Comparison of ENCODE assay signal across 23 cellular contexts in the genomic region with DNA sequence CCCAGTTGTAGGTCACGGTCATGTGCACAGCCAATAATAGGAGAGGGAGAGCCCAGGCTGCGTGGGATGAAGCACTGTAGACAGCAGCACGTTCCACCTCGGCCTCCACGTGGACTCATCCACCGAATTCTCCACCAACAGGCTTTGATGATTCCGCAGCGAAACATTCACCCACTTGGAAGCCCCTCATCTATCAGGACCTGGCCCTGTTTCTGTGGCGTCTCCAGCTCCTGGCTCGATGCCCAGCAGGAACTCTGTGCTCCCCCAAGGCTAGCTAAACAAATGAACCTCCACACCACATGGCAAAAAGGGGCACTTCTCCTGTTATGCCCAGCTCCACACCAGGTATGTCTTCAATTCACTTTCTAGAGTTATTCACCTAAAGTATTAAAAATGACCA.
DNase-seq lines count a peak whose midpoint lies in the region; ATAC-seq and TF ChIP-seq lines count a peak whose summit lies in the region.
"Had no signal": no experiment of that assay in that cellular context is flagged by ENCODE, and none has a peak within 500 bp of the region (broad histone marks: within the 10 kb centered on the region; RNA-seq: fewer than 3 reads in every experiment).

No MANE protein-coding gene starts in this region.

- H3F3A ChIP-seq in SK-N-SH (replicated peaks; ENCODE audit: insufficient read depth), result no peaks in the 10 kb centered on the region

- H2AFZ ChIP-seq in SK-N-SH (ENCODE audit: low read depth), result no peak overlapping the region

- TF ChIP-seq CTCF in SK-N-SH (IDR thresholded peaks at IDR 0.05), result no peak
- TF ChIP-seq CTCF in thyroid gland (IDR thresholded peaks at IDR 0.05), result no peak

- TF ChIP-seq RAD21 in SK-N-SH (IDR thresholded peaks at IDR 0.05; ENCODE audit: low read length), result no peak

- POLR2A ChIA-PET in SK-N-SH (lab: Yijun Ruan, JAX), result no interaction called here

- no peak overlapping the region for H3K9ac ChIP-seq in SK-N-SH
- H3K9ac ChIP-seq: BLaER1 had no signal

- TF ChIP-seq POLR2A in thyroid gland (IDR thresholded peaks at IDR 0.05), result no peak

- intact Hi-C loops in thyroid gland (cut with DNase I), result no loop called here

- ATAC-seq in SK-N-SH treated with all-trans-retinoic acid at 6 μM for 48 hours (no peak), HG03378 (IDR thresholded peaks at IDR 0.05; ENCODE audit: unreplicated experiment) (no peak)
- ATAC-seq: A549, GM12878 had no signal

- TF ChIP-seq EP300 in SK-N-SH (IDR thresholded peaks at IDR 0.05; ENCODE audit: borderline replicate concordance in 1 of 2, low read depth in 1 of 2, low read length in 1 of 2), result no peak

- CTCF ChIA-PET in SK-N-SH (lab: Yijun Ruan, JAX), result interaction anchor here (0.9 to 2.0 kb wide), 5 partner anchors 11 to 205 kb away, joined by 3 to 9 read pairs (median 5); no protein-coding TSS in a partner anchor

- H3K4me3 ChIP-seq in SK-N-SH (ENCODE audit: low read depth in 2 of 2, low read length in 1 of 2) (no peak overlapping the region), thyroid gland (replicated peaks in 1 of 3) (no peak overlapping the region)
- H3K4me3 ChIP-seq: A549, BLaER1, GM12878 had no signal

- WGBS in SK-N-SH (ENCODE audit: low lambda C conversion rate), result 39% methylated on average over 5 of the region's 10 CpGs
- WGBS in thyroid gland, 2 donors, result 42 to 59% methylated on average over 6 to 10 of the region's 10 CpGs

- no peaks in the 10 kb centered on the region for H4K20me1 ChIP-seq in SK-N-SH (ENCODE audit: insufficient read depth)
- H4K20me1 ChIP-seq: BLaER1 had no signal

- no peaks in the 10 kb centered on the region for H3K36me3 ChIP-seq in SK-N-SH (replicated peaks in 1 of 2; ENCODE audit: control insufficient read depth in 1 of 2, insufficient read depth in 2 of 2, low read length in 1 of 2)
- H3K36me3 ChIP-seq in thyroid gland, result no peaks in the 10 kb centered on the region
- H3K36me3 ChIP-seq: BLaER1 had no signal

- H3K27me3 ChIP-seq in SK-N-SH (ENCODE audit: insufficient read depth), result no peaks in the 10 kb centered on the region
- no peaks in the 10 kb centered on the region for H3K27me3 ChIP-seq in thyroid gland
- H3K27me3 ChIP-seq: BLaER1 had no signal

- H3K9me2 ChIP-seq in SK-N-SH, result no peaks in the 10 kb centered on the region

- H3K27ac ChIP-seq in SK-N-SH (ENCODE audit: low read depth in 2 of 2, low read length in 1 of 2), result no peak overlapping the region; a peak in 1 of 4 replicates
- peak overlapping the region in 1 of 3 donors; percentile 49 for H3K27ac ChIP-seq in thyroid gland
- H3K27ac ChIP-seq: 22Rv1, A549, BLaER1 had no signal

- DNase-seq in SK-N-SH, result peak; percentile 37
- peak; percentile 36 for DNase-seq in left kidney (ENCODE audit: low read depth, low spot score)
- DNase-seq in thyroid gland, result peak; percentile 46 to 64
- DNase-seq in NCI-H345 (lab: John Stamatoyannopoulos, UW), result no peak
- DNase-seq: AML-193; C1 segment of cervical spinal cord; CD4-positive, alpha-beta memory T cell; CD4-positive, CD25-positive, alpha-beta regulatory T cell; CD8-positive, alpha-beta memory T cell; COR-L47; DMS 273 treated with DMSO at 0.1 percent for 48 hours; DMS153; DMS53; DMS79; DND-41; EL; GDM1 had no signal

- H3K4me2 ChIP-seq in SK-N-SH, result no peak overlapping the region
- H3K4me2 ChIP-seq: A549, BLaER1 had no signal

- H3K9me3 ChIP-seq in SK-N-SH, result 0 out of 2 replicates have a peak, but pooled peaks cover 6% of the 10 kb centered on the region
- no peaks in the 10 kb centered on the region for H3K9me3 ChIP-seq in thyroid gland
- H3K9me3 ChIP-seq: A549, BLaER1 had no signal

- H3K79me2 ChIP-seq in SK-N-SH (ENCODE audit: insufficient read depth), result no peaks in the 10 kb centered on the region

- H3K4me1 ChIP-seq in SK-N-SH (ENCODE audit: control insufficient read depth in 1 of 2, insufficient read depth in 2 of 2, low read depth in 1 of 2, low read length in 1 of 2) (peaks cover 0 to 4% of the 10 kb centered on the region in 2 experiments; a peak in 1 of 4 replicates), thyroid gland (peaks cover 8 to 11% of the 10 kb centered on the region in 2 donors)

TF ChIP-seq in SK-N-SH, 30 proteins besides CTCF, POLR2A, EP300 and RAD21:
- TF ChIP-seq TEAD4 (IDR thresholded peaks at IDR 0.05; ENCODE audit: borderline replicate concordance, insufficient read depth), result no peak
- TF ChIP-seq JUND (IDR thresholded peaks at IDR 0.05), result no peak
- no peak for TF ChIP-seq SIN3A (IDR thresholded peaks at IDR 0.05; ENCODE audit: borderline replicate concordance, low read depth, low read length)
- TF ChIP-seq, protein P1, sequence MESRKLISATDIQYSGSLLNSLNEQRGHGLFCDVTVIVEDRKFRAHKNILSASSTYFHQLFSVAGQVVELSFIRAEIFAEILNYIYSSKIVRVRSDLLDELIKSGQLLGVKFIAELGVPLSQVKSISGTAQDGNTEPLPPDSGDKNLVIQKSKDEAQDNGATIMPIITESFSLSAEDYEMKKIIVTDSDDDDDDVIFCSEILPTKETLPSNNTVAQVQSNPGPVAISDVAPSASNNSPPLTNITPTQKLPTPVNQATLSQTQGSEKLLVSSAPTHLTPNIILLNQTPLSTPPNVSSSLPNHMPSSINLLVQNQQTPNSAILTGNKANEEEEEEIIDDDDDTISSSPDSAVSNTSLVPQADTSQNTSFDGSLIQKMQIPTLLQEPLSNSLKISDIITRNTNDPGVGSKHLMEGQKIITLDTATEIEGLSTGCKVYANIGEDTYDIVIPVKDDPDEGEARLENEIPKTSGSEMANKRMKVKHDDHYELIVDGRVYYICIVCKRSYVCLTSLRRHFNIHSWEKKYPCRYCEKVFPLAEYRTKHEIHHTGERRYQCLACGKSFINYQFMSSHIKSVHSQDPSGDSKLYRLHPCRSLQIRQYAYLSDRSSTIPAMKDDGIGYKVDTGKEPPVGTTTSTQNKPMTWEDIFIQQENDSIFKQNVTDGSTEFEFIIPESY (IDR thresholded peaks at IDR 0.05; ENCODE audit: borderline replicate concordance, low read depth), result no peak
- TF ChIP-seq GABPA (IDR thresholded peaks at IDR 0.05; ENCODE audit: low read depth), result no peak
- TF ChIP-seq, protein P2, sequence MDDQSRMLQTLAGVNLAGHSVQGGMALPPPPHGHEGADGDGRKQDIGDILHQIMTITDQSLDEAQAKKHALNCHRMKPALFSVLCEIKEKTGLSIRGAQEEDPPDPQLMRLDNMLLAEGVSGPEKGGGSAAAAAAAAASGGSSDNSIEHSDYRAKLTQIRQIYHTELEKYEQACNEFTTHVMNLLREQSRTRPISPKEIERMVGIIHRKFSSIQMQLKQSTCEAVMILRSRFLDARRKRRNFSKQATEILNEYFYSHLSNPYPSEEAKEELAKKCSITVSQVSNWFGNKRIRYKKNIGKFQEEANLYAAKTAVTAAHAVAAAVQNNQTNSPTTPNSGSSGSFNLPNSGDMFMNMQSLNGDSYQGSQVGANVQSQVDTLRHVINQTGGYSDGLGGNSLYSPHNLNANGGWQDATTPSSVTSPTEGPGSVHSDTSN (IDR thresholded peaks at IDR 0.05), result no peak
- no peak for TF ChIP-seq YY1 (IDR thresholded peaks at IDR 0.05; ENCODE audit: low read depth)

TF ChIP-seq in SK-N-SH treated with all-trans-retinoic acid at 6 μM for 48 hours, 23 proteins besides CTCF, POLR2A, EP300 and RAD21:
- TF ChIP-seq ZNF565 (CRISPR knock-in tag; conservative IDR thresholded peaks at IDR 0.05; ENCODE audit: low read depth) (no peak), ZNF70 (CRISPR knock-in tag; IDR thresholded peaks at IDR 0.05) (no peak), BACH2 (CRISPR knock-in tag; IDR thresholded peaks at IDR 0.05; ENCODE audit: borderline replicate concordance) (no peak), PPARA (CRISPR knock-in tag; IDR thresholded peaks at IDR 0.05; ENCODE audit: borderline replicate concordance) (no peak), ISL1 (CRISPR knock-in tag; IDR thresholded peaks at IDR 0.05) (no peak), TOX (CRISPR knock-in tag; IDR thresholded peaks at IDR 0.05; ENCODE audit: borderline replicate concordance) (no peak), ZFP3 (CRISPR knock-in tag; IDR thresholded peaks at IDR 0.05) (no peak), ARNTL (CRISPR knock-in tag; IDR thresholded peaks at IDR 0.05; ENCODE audit: borderline replicate concordance, low read depth) (no peak), OSR1 (CRISPR knock-in tag; IDR thresholded peaks at IDR 0.05) (no peak)
